Comparison of ENCODE assay signal across 8 cellular contexts in the genomic region with DNA sequence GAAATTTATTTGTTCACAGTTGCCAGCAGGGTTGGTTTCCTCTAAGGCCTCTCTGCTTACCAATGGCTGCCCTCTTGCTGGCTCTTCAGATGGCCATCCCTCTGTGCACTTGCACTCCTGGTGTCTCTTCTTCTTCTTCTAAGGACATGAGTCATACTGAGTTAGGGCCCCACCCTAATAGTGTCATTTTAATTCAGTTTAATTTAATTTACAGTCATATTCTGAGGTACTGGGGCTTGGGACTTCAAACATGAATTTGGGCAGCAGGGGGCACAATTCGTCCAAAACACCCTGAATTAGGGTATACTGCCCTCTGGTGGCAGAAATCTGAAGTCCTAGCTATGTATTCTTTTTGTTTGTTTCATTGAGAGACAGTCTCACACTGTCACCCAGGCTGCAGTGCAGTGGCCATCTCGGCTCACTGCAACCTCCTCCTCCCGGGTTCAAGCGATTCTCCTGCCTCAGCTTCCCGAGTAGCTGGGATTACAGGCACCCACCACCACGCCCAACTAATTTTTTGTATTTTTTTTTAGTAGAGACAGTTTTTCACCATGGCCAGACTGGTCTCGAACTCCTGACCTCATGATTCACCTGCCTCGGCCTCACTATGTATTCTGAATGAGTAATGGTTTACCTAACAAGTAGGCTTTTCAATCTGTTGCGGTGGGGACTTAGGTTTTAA. TPM values are rescaled to one million over a fixed set of nuclear protein-coding genes. Genes with fewer than 3 reads are reported as not detected.
DNase-seq lines count a peak whose midpoint lies in the region; ATAC-seq and TF ChIP-seq lines count a peak whose summit lies in the region.

No MANE protein-coding gene starts in this region.

- peak; percentile 100 for TF ChIP-seq CTCF in H9 (conservative IDR thresholded peaks at IDR 0.05)
- TF ChIP-seq CTCF in cardiac muscle cell (IDR thresholded peaks at IDR 0.05; ENCODE audit: low read depth, low read length) = peak; percentile 88
- TF ChIP-seq CTCF in psoas muscle (IDR thresholded peaks at IDR 0.05) = peak; percentile 98
- peak; percentile 73 to 88 (median 86) for TF ChIP-seq CTCF in uterus (IDR thresholded peaks at IDR 0.05)

- H3K79me1 ChIP-seq in H9 (ENCODE audit: insufficient read depth, low read depth, low read length, poor library complexity, severe bottlenecking) = no peaks in the 10 kb centered on the region

- H3K4me1 Mint-ChIP-seq in H9 = no peaks in the 10 kb centered on the region

- peaks cover 38% of the 10 kb centered on the region for H3K36me3 ChIP-seq in cardiac muscle cell
- peaks cover 9 to 86% of the 10 kb centered on the region in 2 donors for H3K36me3 ChIP-seq in psoas muscle (ENCODE audit: insufficient read depth in 1 of 2, low read depth in 1 of 2)
- no peaks in the 10 kb centered on the region for H3K36me3 ChIP-seq in uterus

- no peak overlapping the region for H3K23ac ChIP-seq in H9 (ENCODE audit: insufficient read length, low read depth, low read length)

- H3K27ac Mint-ChIP-seq in H9 = peak overlapping the region; percentile 35 to 89 (median 80); a peak in 4 of 7 replicates
- H3K27ac Mint-ChIP-seq in activated naive CD4-positive, alpha-beta T cell treated with anti-CD3 and anti-CD28 coated beads, Interleukin-2, amount 50 U/mL, for 72 hours = peak overlapping the region; percentile 84 to 92

- H2BK15ac ChIP-seq in H9 (ENCODE audit: low read depth, low read length) = no peak overlapping the region

- no peak overlapping the region for H2AK5ac ChIP-seq in H9 (ENCODE audit: insufficient read length, low read length)

- no peak overlapping the region for H2AFZ ChIP-seq in H9 (ENCODE audit: low read length)

- H3K4me3 Mint-ChIP-seq in H9 = no peak overlapping the region

- H3K79me2 ChIP-seq in H9 (ENCODE audit: insufficient read depth, low read length) = no peaks in the 10 kb centered on the region

- H3K4me2 ChIP-seq in H9 (ENCODE audit: insufficient read depth, insufficient read length, low read length) = no peak overlapping the region

- H2BK5ac ChIP-seq in H9 (ENCODE audit: insufficient read length, low read length) = no peak overlapping the region

- H3K56ac ChIP-seq in H9 (ENCODE audit: insufficient read length, low read depth, low read length) = no peak overlapping the region

- H3K9ac ChIP-seq in H9 (ENCODE audit: extremely low read depth, insufficient read length, low read length) = no peak overlapping the region

- no peak overlapping the region for H4K91ac ChIP-seq in H9 (ENCODE audit: insufficient read length, low read depth, low read length)

- no peaks in the 10 kb centered on the region for H3K23me2 ChIP-seq in H9 (ENCODE audit: insufficient read length, low read depth, low read length, poor library complexity, severe bottlenecking)

- no peak overlapping the region for H2BK12ac ChIP-seq in H9 (ENCODE audit: insufficient read length, low read depth, low read length)

- H3K27me3 ChIP-seq in H9 (ENCODE audit: insufficient read depth, low read length) (no peaks in the 10 kb centered on the region), cardiac muscle cell (no peaks in the 10 kb centered on the region), psoas muscle (ENCODE audit: insufficient read depth in 3 of 3, low read length in 2 of 3) (no peaks in the 10 kb centered on the region), uterus (no peaks in the 10 kb centered on the region)

- intact Hi-C loops in psoas muscle (cut with DNase I) (no loop called here), uterus (cut with DNase I; ENCODE audit: low total_unique reads) (no loop called here)

- H3K36me3 Mint-ChIP-seq in H9 (ENCODE audit: insufficient read depth in 1 of 3, low read depth in 3 of 3) = peaks cover 0 to 45% (median 30%) of the 10 kb centered on the region in 3 experiments; a peak in 6 of 7 replicates
- peaks cover 14 to 15% of the 10 kb centered on the region in 2 donors for H3K36me3 Mint-ChIP-seq in activated naive CD4-positive, alpha-beta T cell treated with anti-CD3 and anti-CD28 coated beads, Interleukin-2, amount 50 U/mL, for 72 hours

- H3K27me3 Mint-ChIP-seq in H9 (ENCODE audit: low read depth) = no peaks in the 10 kb centered on the region

- no peak overlapping the region for H4K8ac ChIP-seq in H9 (replicated peaks; ENCODE audit: insufficient read length, low read depth, low read length)

- H3K9me3 Mint-ChIP-seq in H9 = no peaks in the 10 kb centered on the region
- no peaks in the 10 kb centered on the region for H3K9me3 Mint-ChIP-seq in activated naive CD4-positive, alpha-beta T cell treated with anti-CD3 and anti-CD28 coated beads, Interleukin-2, amount 50 U/mL, for 72 hours

- H2BK20ac ChIP-seq in H9 (ENCODE audit: low read depth, low read length, poor library complexity, severe bottlenecking) = no peak overlapping the region

- DNase-seq in DMS153 (lab: John Stamatoyannopoulos, UW) = peak; percentile 76
- peak; percentile 80 for DNase-seq in H9
- peak; percentile 93 for DNase-seq in NCI-H1417 treated with DMSO at 0.1 percent for 48 hours (lab: John Stamatoyannopoulos, UW)
- peak; percentile 85 for DNase-seq in SKM-1 treated with dmso at 0.1 percent for 144 hours (lab: John Stamatoyannopoulos, UW; ENCODE audit: unreplicated experiment)
- DNase-seq in activated naive CD4-positive, alpha-beta T cell treated with anti-CD3 and anti-CD28 coated beads, Interleukin-2, amount 50 U/mL, for 72 hours (ENCODE audit: low spot score in 2 of 2) = peak; percentile 69 to 95
- peak; percentile 93 for DNase-seq in cardiac muscle cell (ENCODE audit: low read depth in 1 of 2, low spot score in 1 of 2)
- peak; percentile 62 to 79 for DNase-seq in psoas muscle
- peak; percentile 54 to 84 for DNase-seq in uterus

- no peak overlapping the region for H3T11ph ChIP-seq in H9 (ENCODE audit: low read length)

- TF ChIP-seq POLR2A in uterus (IDR thresholded peaks at IDR 0.05) = no peak

- H3K4me1 ChIP-seq in H9 (ENCODE audit: insufficient read depth, low read length) = no peaks in the 10 kb centered on the region
- H3K4me1 ChIP-seq in cardiac muscle cell (ENCODE audit: low read depth) = peaks cover 8% of the 10 kb centered on the region
- no peaks in the 10 kb centered on the region for H3K4me1 ChIP-seq in psoas muscle
- no peaks in the 10 kb centered on the region for H3K4me1 ChIP-seq in uterus

- H3K18ac ChIP-seq in H9 (ENCODE audit: insufficient read length, low read depth, low read length) = no peak overlapping the region

- H4K5ac ChIP-seq in H9 (ENCODE audit: insufficient read length, low read depth, low read length) = no peak overlapping the region

- no CpG with 5 or more reads among the region's 9 CpGs for WGBS in H9 (ENCODE audit: extremely low coverage, insufficient read length, low lambda C conversion rate)
- 43 to 54% (median 46%) methylated on average over 9 of the region's 9 CpGs for WGBS in psoas muscle, 3 donors

- H3K9me3 ChIP-seq in H9 (ENCODE audit: control insufficient read depth, low read depth, low read length) = no peaks in the 10 kb centered on the region
- no peaks in the 10 kb centered on the region for H3K9me3 ChIP-seq in cardiac muscle cell (ENCODE audit: low read depth)
- H3K9me3 ChIP-seq in psoas muscle = no peaks in the 10 kb centered on the region
- H3K9me3 ChIP-seq in uterus = no peaks in the 10 kb centered on the region

- no peak overlapping the region for H2BK120ac ChIP-seq in H9 (ENCODE audit: low read depth, low read length, poor library complexity, severe bottlenecking)

- ATAC-seq in activated naive CD4-positive, alpha-beta T cell treated with anti-CD3 and anti-CD28 coated beads, Interleukin-2, amount 50 U/mL, for 72 hours = peak; percentile 54 to 65
- ATAC-seq in psoas muscle = peak; percentile 86 to 90 (median 89)

- no peak overlapping the region for H3K14ac ChIP-seq in H9 (ENCODE audit: insufficient read depth, low read length)

- H3K27ac ChIP-seq in H9 (ENCODE audit: insufficient read length, low read depth, low read length) = no peak overlapping the region
- H3K27ac ChIP-seq in cardiac muscle cell = no peak overlapping the region
- H3K27ac ChIP-seq in psoas muscle = peak overlapping the region; percentile 42
- H3K27ac ChIP-seq in uterus = peak overlapping the region in 1 of 2 donors; percentile 19

- no peaks in the 10 kb centered on the region for H4K20me1 ChIP-seq in H9 (ENCODE audit: control insufficient read depth, insufficient read depth, insufficient read length)

- H3K4ac ChIP-seq in H9 (ENCODE audit: low read depth, low read length) = no peak overlapping the region

- no peak overlapping the region for H3K4me3 ChIP-seq in cardiac muscle cell
- no peak overlapping the region for H3K4me3 ChIP-seq in psoas muscle
- H3K4me3 ChIP-seq in uterus = no peak overlapping the region

RNA-seq across cellular contexts. Expression of gene SLC4A1AP, which starts 19.8 kb away (rescaled TPM):
- 18.8 and 20.8 TPM in 2 replicates for total RNA-seq in H9 (2021)
- total RNA-seq in activated naive CD4-positive, alpha-beta T cell treated with anti-CD3 and anti-CD28 coated beads, Interleukin-2, amount 50 U/mL, for 72 hours = 10 to 100 TPM; 23.9 to 28.1 TPM
- 30.2 and 34.8 TPM in 2 replicates for total RNA-seq in cardiac muscle cell
- 35.9 and 40.3 TPM in 2 replicates for polyA plus RNA-seq in cardiac muscle cell
- 10 to 100 TPM; 21.1 to 28.4 (median 26.0) TPM for total RNA-seq in psoas muscle
- 10 to 100 TPM; 20.5 to 44.8 (median 28.3) TPM for polyA plus RNA-seq in psoas muscle
- total RNA-seq in uterus = 10 to 100 TPM; 15.0 to 23.8 (median 23.1) TPM

RNA-seq across cellular contexts. Expression of gene SUPT7L, which starts 20.1 kb away (rescaled TPM):
- total RNA-seq in H9 (2021) (28.9 and 30.4 TPM in 2 replicates), cardiac muscle cell (37.8 and 38.0 TPM in 2 replicates), psoas muscle (10 to 100 TPM; 17.1 to 25.0 (median 22.1) TPM), uterus (10 to 100 TPM; 11.8 to 31.2 (median 20.2) TPM)
- total RNA-seq in activated naive CD4-positive, alpha-beta T cell treated with anti-CD3 and anti-CD28 coated beads, Interleukin-2, amount 50 U/mL, for 72 hours = 10 to 100 TPM; 30.3 to 35.7 TPM
- polyA plus RNA-seq in cardiac muscle cell (34.3 and 38.3 TPM in 2 replicates), psoas muscle (10 to 100 TPM; 17.1 to 33.8 (median 21.1) TPM)

RNA-seq across cellular contexts. Expression of gene GPN1, which starts 54.7 kb away (rescaled TPM):
- total RNA-seq in H9 (2021) (45.5 and 48.5 TPM in 2 replicates), cardiac muscle cell (24.1 and 30.0 TPM in 2 replicates), psoas muscle (10 to 100 TPM; 24.2 to 28.5 (median 26.2) TPM), uterus (10 to 100 TPM; 13.3 to 38.6 (median 19.7) TPM)
- total RNA-seq in activated naive CD4-positive, alpha-beta T cell treated with anti-CD3 and anti-CD28 coated beads, Interleukin-2, amount 50 U/mL, for 72 hours = 10 to 100 TPM; 38.9 to 43.0 TPM
- polyA plus RNA-seq in cardiac muscle cell (51.6 and 52.5 TPM in 2 replicates), psoas muscle (10 to 100 TPM; 24.8 to 57.1 (median 42.8) TPM)

RNA-seq across cellular contexts. Expression of gene CCDC121, which starts 54.7 kb away (rescaled TPM):
- 1.2 and 1.6 TPM in 2 replicates for total RNA-seq in H9 (2021)
- total RNA-seq in activated naive CD4-positive, alpha-beta T cell treated with anti-CD3 and anti-CD28 coated beads, Interleukin-2, amount 50 U/mL, for 72 hours = under 1 TPM in 1 of 2 donors, not detected in 1; 0.19 TPM
- 4.2 and 6.1 TPM in 2 replicates for total RNA-seq in cardiac muscle cell
- 5.1 and 6.1 TPM in 2 replicates for polyA plus RNA-seq in cardiac muscle cell
- total RNA-seq in psoas muscle = 1 to 10 TPM in 3 of 4 donors, under 1 TPM in 1; 0.98 to 4.8 (median 2.6) TPM
- 10 to 100 TPM in 1 of 3 donors, 1 to 10 TPM in 2; 1.3 to 10.3 (median 1.6) TPM for polyA plus RNA-seq in psoas muscle
- 10 to 100 TPM in 1 of 4 donors, 1 to 10 TPM in 3; 3.5 to 12.3 (median 7.3) TPM for total RNA-seq in uterus
